ENCODE assay signal across 1 cellular context in the genomic region with DNA sequence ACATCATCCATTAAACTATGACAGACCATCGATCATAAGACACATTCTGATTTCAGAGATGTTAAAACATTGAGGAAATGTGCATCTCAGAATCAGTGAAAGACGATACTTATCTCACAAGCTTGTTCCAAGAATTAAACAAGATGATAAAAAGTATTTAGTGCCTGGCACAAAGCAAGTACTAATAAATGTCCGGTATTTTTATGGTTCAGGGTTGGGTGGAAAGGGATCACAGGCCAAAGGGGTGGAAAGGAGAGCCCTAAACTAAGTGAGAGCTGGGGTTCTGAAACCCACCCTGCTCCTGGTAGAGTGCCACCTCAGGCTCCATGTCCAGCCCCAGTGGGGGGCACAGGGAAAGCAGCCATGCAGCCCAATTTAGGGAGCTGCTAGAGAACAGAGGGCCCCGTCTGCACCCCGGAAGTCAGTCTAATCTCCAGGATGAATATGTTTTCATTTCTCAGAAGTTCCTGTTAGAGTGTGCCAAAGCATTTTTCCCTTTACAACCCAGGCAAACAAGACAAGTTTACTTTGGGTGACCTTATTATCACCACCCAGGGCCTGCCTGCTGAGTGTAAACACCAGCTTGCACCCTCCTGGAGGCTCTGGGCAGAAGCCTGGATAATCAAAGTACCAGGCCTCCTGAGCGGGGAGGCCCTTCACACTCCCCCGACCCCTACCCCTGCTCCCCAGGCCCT.
TF ChIP-seq lines count a peak whose summit lies in the region.

No MANE protein-coding gene starts in this region.

TF ChIP-seq in HepG2, 621 proteins besides CTCF, POLR2A, EP300 and RAD21 (continued from another document and continues in another):
- TF ChIP-seq, protein P1, sequence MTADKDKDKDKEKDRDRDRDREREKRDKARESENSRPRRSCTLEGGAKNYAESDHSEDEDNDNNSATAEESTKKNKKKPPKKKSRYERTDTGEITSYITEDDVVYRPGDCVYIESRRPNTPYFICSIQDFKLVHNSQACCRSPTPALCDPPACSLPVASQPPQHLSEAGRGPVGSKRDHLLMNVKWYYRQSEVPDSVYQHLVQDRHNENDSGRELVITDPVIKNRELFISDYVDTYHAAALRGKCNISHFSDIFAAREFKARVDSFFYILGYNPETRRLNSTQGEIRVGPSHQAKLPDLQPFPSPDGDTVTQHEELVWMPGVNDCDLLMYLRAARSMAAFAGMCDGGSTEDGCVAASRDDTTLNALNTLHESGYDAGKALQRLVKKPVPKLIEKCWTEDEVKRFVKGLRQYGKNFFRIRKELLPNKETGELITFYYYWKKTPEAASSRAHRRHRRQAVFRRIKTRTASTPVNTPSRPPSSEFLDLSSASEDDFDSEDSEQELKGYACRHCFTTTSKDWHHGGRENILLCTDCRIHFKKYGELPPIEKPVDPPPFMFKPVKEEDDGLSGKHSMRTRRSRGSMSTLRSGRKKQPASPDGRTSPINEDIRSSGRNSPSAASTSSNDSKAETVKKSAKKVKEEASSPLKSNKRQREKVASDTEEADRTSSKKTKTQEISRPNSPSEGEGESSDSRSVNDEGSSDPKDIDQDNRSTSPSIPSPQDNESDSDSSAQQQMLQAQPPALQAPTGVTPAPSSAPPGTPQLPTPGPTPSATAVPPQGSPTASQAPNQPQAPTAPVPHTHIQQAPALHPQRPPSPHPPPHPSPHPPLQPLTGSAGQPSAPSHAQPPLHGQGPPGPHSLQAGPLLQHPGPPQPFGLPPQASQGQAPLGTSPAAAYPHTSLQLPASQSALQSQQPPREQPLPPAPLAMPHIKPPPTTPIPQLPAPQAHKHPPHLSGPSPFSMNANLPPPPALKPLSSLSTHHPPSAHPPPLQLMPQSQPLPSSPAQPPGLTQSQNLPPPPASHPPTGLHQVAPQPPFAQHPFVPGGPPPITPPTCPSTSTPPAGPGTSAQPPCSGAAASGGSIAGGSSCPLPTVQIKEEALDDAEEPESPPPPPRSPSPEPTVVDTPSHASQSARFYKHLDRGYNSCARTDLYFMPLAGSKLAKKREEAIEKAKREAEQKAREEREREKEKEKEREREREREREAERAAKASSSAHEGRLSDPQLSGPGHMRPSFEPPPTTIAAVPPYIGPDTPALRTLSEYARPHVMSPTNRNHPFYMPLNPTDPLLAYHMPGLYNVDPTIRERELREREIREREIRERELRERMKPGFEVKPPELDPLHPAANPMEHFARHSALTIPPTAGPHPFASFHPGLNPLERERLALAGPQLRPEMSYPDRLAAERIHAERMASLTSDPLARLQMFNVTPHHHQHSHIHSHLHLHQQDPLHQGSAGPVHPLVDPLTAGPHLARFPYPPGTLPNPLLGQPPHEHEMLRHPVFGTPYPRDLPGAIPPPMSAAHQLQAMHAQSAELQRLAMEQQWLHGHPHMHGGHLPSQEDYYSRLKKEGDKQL (CRISPR knock-in tag; IDR thresholded peaks at IDR 0.05; ENCODE audit: low read depth): peak; percentile 99
- no peak for TF ChIP-seq PAX8 (CRISPR knock-in tag; IDR thresholded peaks at IDR 0.05; ENCODE audit: borderline replicate concordance)
- no peak for TF ChIP-seq MAFF (IDR thresholded peaks at IDR 0.05; ENCODE audit: low read depth, low read length)
- TF ChIP-seq, protein P2, sequence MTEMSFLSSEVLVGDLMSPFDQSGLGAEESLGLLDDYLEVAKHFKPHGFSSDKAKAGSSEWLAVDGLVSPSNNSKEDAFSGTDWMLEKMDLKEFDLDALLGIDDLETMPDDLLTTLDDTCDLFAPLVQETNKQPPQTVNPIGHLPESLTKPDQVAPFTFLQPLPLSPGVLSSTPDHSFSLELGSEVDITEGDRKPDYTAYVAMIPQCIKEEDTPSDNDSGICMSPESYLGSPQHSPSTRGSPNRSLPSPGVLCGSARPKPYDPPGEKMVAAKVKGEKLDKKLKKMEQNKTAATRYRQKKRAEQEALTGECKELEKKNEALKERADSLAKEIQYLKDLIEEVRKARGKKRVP (CRISPR knock-in tag; IDR thresholded peaks at IDR 0.05): no peak
- TF ChIP-seq ZMYM2 (CRISPR knock-in tag; IDR thresholded peaks at IDR 0.05): no peak
- peak; percentile 60 for TF ChIP-seq MED1 (CRISPR knock-in tag; IDR thresholded peaks at IDR 0.05)
- TF ChIP-seq TBP (CRISPR knock-in tag; IDR thresholded peaks at IDR 0.05): no peak
- 0 out of 2 replicates have a peak, but pooled peaks have one; percentile 31 for TF ChIP-seq SIX4 (CRISPR knock-in tag; IDR thresholded peaks at IDR 0.05)
- TF ChIP-seq GATA4 (IDR thresholded peaks at IDR 0.05; ENCODE audit: borderline replicate concordance, low read depth): peak; percentile 88; the same call in 1 of the 2 replicates
- TF ChIP-seq PPARG (CRISPR knock-in tag; conservative IDR thresholded peaks at IDR 0.05): peak; percentile 55; the same call in 1 of the 2 replicates
- TF ChIP-seq, protein P3, sequence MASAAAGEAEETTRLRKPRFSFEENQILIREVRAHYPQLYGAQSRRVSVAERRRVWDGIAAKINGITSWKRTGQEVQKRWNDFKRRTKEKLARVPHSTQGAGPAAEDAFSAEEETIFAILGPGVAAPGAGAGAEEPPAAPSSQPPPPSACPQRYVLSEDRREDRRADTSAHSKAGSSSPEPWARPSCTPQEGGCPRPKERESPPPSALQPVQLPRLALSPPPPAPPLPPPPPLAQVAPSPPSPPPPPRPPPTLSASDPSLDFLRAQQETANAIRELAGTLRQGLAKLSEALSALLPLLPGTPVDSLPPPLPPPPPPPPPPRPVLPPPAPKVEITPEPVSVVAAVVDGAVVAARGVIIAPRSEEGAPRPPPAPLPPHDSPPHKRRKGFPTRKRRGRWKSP (CRISPR knock-in tag; IDR thresholded peaks at IDR 0.05): 0 out of 2 replicates have a peak, but pooled peaks have one; percentile 35
- no peak for TF ChIP-seq MAFG (CRISPR knock-in tag; IDR thresholded peaks at IDR 0.05)
- no peak for TF ChIP-seq TSC22D2 (CRISPR knock-in tag; IDR thresholded peaks at IDR 0.05; ENCODE audit: borderline replicate concordance)
- peak; percentile 97 for TF ChIP-seq HMG20A (CRISPR knock-in tag; IDR thresholded peaks at IDR 0.05; ENCODE audit: borderline replicate concordance)
- TF ChIP-seq, protein P4, sequence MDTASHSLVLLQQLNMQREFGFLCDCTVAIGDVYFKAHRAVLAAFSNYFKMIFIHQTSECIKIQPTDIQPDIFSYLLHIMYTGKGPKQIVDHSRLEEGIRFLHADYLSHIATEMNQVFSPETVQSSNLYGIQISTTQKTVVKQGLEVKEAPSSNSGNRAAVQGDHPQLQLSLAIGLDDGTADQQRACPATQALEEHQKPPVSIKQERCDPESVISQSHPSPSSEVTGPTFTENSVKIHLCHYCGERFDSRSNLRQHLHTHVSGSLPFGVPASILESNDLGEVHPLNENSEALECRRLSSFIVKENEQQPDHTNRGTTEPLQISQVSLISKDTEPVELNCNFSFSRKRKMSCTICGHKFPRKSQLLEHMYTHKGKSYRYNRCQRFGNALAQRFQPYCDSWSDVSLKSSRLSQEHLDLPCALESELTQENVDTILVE (CRISPR knock-in tag; IDR thresholded peaks at IDR 0.05): peak; percentile 65; the same call in 1 of the 2 replicates
- no peak for TF ChIP-seq HOXA5 (CRISPR knock-in tag; IDR thresholded peaks at IDR 0.05)
- TF ChIP-seq RFXAP (CRISPR knock-in tag; IDR thresholded peaks at IDR 0.05; ENCODE audit: borderline replicate concordance): no peak
- no peak for TF ChIP-seq KDM1A (CRISPR knock-in tag; IDR thresholded peaks at IDR 0.05)
- TF ChIP-seq, protein P5, sequence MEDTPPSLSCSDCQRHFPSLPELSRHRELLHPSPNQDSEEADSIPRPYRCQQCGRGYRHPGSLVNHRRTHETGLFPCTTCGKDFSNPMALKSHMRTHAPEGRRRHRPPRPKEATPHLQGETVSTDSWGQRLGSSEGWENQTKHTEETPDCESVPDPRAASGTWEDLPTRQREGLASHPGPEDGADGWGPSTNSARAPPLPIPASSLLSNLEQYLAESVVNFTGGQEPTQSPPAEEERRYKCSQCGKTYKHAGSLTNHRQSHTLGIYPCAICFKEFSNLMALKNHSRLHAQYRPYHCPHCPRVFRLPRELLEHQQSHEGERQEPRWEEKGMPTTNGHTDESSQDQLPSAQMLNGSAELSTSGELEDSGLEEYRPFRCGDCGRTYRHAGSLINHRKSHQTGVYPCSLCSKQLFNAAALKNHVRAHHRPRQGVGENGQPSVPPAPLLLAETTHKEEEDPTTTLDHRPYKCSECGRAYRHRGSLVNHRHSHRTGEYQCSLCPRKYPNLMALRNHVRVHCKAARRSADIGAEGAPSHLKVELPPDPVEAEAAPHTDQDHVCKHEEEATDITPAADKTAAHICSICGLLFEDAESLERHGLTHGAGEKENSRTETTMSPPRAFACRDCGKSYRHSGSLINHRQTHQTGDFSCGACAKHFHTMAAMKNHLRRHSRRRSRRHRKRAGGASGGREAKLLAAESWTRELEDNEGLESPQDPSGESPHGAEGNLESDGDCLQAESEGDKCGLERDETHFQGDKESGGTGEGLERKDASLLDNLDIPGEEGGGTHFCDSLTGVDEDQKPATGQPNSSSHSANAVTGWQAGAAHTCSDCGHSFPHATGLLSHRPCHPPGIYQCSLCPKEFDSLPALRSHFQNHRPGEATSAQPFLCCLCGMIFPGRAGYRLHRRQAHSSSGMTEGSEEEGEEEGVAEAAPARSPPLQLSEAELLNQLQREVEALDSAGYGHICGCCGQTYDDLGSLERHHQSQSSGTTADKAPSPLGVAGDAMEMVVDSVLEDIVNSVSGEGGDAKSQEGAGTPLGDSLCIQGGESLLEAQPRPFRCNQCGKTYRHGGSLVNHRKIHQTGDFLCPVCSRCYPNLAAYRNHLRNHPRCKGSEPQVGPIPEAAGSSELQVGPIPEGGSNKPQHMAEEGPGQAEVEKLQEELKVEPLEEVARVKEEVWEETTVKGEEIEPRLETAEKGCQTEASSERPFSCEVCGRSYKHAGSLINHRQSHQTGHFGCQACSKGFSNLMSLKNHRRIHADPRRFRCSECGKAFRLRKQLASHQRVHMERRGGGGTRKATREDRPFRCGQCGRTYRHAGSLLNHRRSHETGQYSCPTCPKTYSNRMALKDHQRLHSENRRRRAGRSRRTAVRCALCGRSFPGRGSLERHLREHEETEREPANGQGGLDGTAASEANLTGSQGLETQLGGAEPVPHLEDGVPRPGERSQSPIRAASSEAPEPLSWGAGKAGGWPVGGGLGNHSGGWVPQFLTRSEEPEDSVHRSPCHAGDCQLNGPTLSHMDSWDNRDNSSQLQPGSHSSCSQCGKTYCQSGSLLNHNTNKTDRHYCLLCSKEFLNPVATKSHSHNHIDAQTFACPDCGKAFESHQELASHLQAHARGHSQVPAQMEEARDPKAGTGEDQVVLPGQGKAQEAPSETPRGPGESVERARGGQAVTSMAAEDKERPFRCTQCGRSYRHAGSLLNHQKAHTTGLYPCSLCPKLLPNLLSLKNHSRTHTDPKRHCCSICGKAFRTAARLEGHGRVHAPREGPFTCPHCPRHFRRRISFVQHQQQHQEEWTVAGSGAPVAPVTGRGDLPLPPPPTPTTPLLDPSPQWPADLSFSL (CRISPR knock-in tag; IDR thresholded peaks at IDR 0.05): no peak
- TF ChIP-seq DPF2 (CRISPR knock-in tag; IDR thresholded peaks at IDR 0.05; ENCODE audit: borderline replicate concordance, low read depth): peak; percentile 67; the same call in 1 of the 2 replicates
- peak; percentile 85 for TF ChIP-seq GFI1 (CRISPR knock-in tag; IDR thresholded peaks at IDR 0.05; ENCODE audit: borderline replicate concordance)
- no peak for TF ChIP-seq ATF7-NPFF (CRISPR knock-in tag; IDR thresholded peaks at IDR 0.05; ENCODE audit: low read depth)
- TF ChIP-seq RBFOX2 (IDR thresholded peaks at IDR 0.05; ENCODE audit: low read depth, low read length): no peak
- no peak for TF ChIP-seq MATR3 (CRISPR knock-in tag; IDR thresholded peaks at IDR 0.05)
- peak; percentile 99 for TF ChIP-seq TBX2 (CRISPR knock-in tag; IDR thresholded peaks at IDR 0.05; ENCODE audit: borderline replicate concordance)
- peak; percentile 58; the same call in 1 of the 2 replicates for TF ChIP-seq KAT8 (CRISPR knock-in tag; IDR thresholded peaks at IDR 0.05)
- TF ChIP-seq, protein P6, sequence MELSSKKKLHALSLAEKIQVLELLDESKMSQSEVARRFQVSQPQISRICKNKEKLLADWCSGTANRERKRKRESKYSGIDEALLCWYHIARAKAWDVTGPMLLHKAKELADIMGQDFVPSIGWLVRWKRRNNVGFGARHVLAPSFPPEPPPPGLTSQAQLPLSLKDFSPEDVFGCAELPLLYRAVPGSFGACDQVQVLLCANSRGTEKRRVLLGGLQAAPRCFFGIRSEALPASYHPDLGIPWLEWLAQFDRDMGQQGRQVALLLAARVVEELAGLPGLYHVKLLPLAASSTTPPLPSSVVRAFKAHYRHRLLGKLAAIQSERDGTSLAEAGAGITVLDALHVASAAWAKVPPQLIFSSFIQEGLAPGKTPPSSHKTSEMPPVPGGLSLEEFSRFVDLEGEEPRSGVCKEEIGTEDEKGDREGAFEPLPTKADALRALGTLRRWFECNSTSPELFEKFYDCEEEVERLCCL (CRISPR knock-in tag; IDR thresholded peaks at IDR 0.05; ENCODE audit: borderline replicate concordance): no peak
- no peak for TF ChIP-seq PHF8 (CRISPR knock-in tag; IDR thresholded peaks at IDR 0.05)
- TF ChIP-seq CHCHD3 (CRISPR knock-in tag; IDR thresholded peaks at IDR 0.05): no peak
- no peak; the same call in 1 of the 2 replicates for TF ChIP-seq ZNF749 (CRISPR knock-in tag; IDR thresholded peaks at IDR 0.05; ENCODE audit: borderline replicate concordance)
- TF ChIP-seq ZBTB1 (CRISPR knock-in tag; IDR thresholded peaks at IDR 0.05; ENCODE audit: borderline replicate concordance): no peak
- TF ChIP-seq KDM2A (CRISPR knock-in tag; IDR thresholded peaks at IDR 0.05; ENCODE audit: borderline replicate concordance, low read depth): peak; percentile 59; the same call in 1 of the 2 replicates
- no peak for TF ChIP-seq MTF2 (CRISPR knock-in tag; IDR thresholded peaks at IDR 0.05; ENCODE audit: borderline replicate concordance)
- TF ChIP-seq ZNF670 (CRISPR knock-in tag; IDR thresholded peaks at IDR 0.05; ENCODE audit: borderline replicate concordance): no peak
- TF ChIP-seq ZNF772 (CRISPR knock-in tag; IDR thresholded peaks at IDR 0.05): 0 out of 2 replicates have a peak, but pooled peaks have one; percentile 48
- no peak for TF ChIP-seq MAFK (conservative IDR thresholded peaks at IDR 0.05 in 1 of 2, IDR thresholded peaks at IDR 0.05 in 1 of 2; ENCODE audit: low read length in 2 of 2)
- no peak for TF ChIP-seq PRPF4 (IDR thresholded peaks at IDR 0.05; ENCODE audit: low read depth, low read length, poor library complexity, severe bottlenecking)
- TF ChIP-seq, protein P7, sequence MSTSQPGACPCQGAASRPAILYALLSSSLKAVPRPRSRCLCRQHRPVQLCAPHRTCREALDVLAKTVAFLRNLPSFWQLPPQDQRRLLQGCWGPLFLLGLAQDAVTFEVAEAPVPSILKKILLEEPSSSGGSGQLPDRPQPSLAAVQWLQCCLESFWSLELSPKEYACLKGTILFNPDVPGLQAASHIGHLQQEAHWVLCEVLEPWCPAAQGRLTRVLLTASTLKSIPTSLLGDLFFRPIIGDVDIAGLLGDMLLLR (CRISPR knock-in tag; IDR thresholded peaks at IDR 0.05): no peak
- TF ChIP-seq ERF (CRISPR knock-in tag; IDR thresholded peaks at IDR 0.05): peak; percentile 85
- no peak for TF ChIP-seq ZBTB38 (CRISPR knock-in tag; IDR thresholded peaks at IDR 0.05)
- TF ChIP-seq HOXD1 (CRISPR knock-in tag; IDR thresholded peaks at IDR 0.05): peak; percentile 79; the same call in 1 of the 2 replicates
- TF ChIP-seq ZNF225 (CRISPR knock-in tag; IDR thresholded peaks at IDR 0.05): no peak
